1 cellular context compared by ENCODE assay signal in genomic region chr4:48862661-48863060, GRCh38.
TF ChIP-seq lines count a peak whose summit lies in the region.

No MANE protein-coding gene starts in this region.

TF ChIP-seq in K562, 482 proteins besides CTCF, POLR2A, EP300 and RAD21 (continued from another document):
- TF ChIP-seq ZBTB40 (IDR thresholded peaks at IDR 0.05) = no peak
- TF ChIP-seq ZBTB40 (CRISPR knock-in tag; IDR thresholded peaks at IDR 0.05) = no peak
- no peak for TF ChIP-seq TARDBP (IDR thresholded peaks at IDR 0.05)
- TF ChIP-seq IRF9 (tag; IDR thresholded peaks at IDR 0.05) = no peak
- TF ChIP-seq SNIP1 (IDR thresholded peaks at IDR 0.05; ENCODE audit: low read depth) = no peak
- no peak for TF ChIP-seq CHD7 (IDR thresholded peaks at IDR 0.05; ENCODE audit: low read depth, low read length)
- no peak for TF ChIP-seq TSC22D4 (tag; IDR thresholded peaks at IDR 0.05)
- TF ChIP-seq CCNT2 (IDR thresholded peaks at IDR 0.05; ENCODE audit: borderline replicate concordance, extremely low read depth, insufficient read length, low read depth, low read length) = no peak
